ENCODE assay signal across 16 cellular contexts in genomic region chr11:110947100-110947499, GRCh38.
DNase-seq lines count a peak whose midpoint lies in the region; ATAC-seq and TF ChIP-seq lines count a peak whose summit lies in the region.
"Had no signal": no experiment of that assay in that cellular context is flagged by ENCODE, and none has a peak within 500 bp of the region (broad histone marks: within the 10 kb centered on the region; RNA-seq: fewer than 3 reads in every experiment).

No MANE protein-coding gene starts in this region.

- TF ChIP-seq POLR2A in sigmoid colon (IDR thresholded peaks at IDR 0.05) = no peak

- no TSS peak for BruUV-seq in A673 (replicated peaks; lab: Mats Ljungman, UMichigan)

- H3K36me3 ChIP-seq in A673 (ENCODE audit: insufficient read depth, low read length, poor library complexity, severe bottlenecking) (no peaks in the 10 kb centered on the region), left ventricle myocardium inferior (no peaks in the 10 kb centered on the region), sigmoid colon (no peaks in the 10 kb centered on the region)
- H3K36me3 ChIP-seq: BLaER1 treated with 17β-estradiol and CSF1 and Interleukin-3, amounts not matched to agents 10 nM and 100 nM had no signal

- intact Hi-C loops in A673 (cut with micrococcal nuclease; ENCODE audit: unreplicated experiment) (no loop called here), left ventricle myocardium inferior (cut with micrococcal nuclease) (no loop called here), sigmoid colon (cut with DNase I) (no loop called here)

- H3K4me1 ChIP-seq in A673 (ENCODE audit: insufficient read depth, low read length, poor library complexity, severe bottlenecking) (no peaks in the 10 kb centered on the region), left ventricle myocardium inferior (no peaks in the 10 kb centered on the region), sigmoid colon (no peaks in the 10 kb centered on the region)
- H3K4me1 ChIP-seq: A549; BLaER1 treated with 17β-estradiol and CSF1 and Interleukin-3, amounts not matched to agents 10 nM and 100 nM had no signal

- DNase-seq in A673 (ENCODE audit: low spot score) (peak; percentile 12), NCI-H526 treated with DMSO at 0.1 percent for 48 hours (lab: John Stamatoyannopoulos, UW) (peak; percentile 60), left ventricle myocardium inferior (peak; percentile 25), sigmoid colon (peak; percentile 65), AG08395 (ENCODE audit: low spot score) (no peak), G401 (ENCODE audit: low spot score) (no peak)
- DNase-seq: CD8-positive, alpha-beta T cell; H7; HFFc6; KG1; NCI-H1417 treated with DMSO at 0.1 percent for 48 hours; NCI-H1930 had no signal

- TF ChIP-seq CTCF in A673 (conservative IDR thresholded peaks at IDR 0.05; ENCODE audit: low read depth, low read length) (no peak), left ventricle myocardium inferior (IDR thresholded peaks at IDR 0.05; ENCODE audit: borderline replicate concordance) (no peak), sigmoid colon (IDR thresholded peaks at IDR 0.05) (no peak)

- H3K27ac ChIP-seq in A673 (ENCODE audit: low read depth, low read length, poor library complexity, severe bottlenecking) (no peak overlapping the region), left ventricle myocardium inferior (replicated peaks) (no peak overlapping the region), sigmoid colon (peak overlapping the region in 2 of 4 donors; percentile 3 to 17)
- H3K27ac ChIP-seq: A549; BLaER1 treated with 17β-estradiol and CSF1 and Interleukin-3, amounts not matched to agents 10 nM and 100 nM had no signal

- 78 to 88% methylated on average over 3 of the region's 3 CpGs for WGBS in sigmoid colon, 2 donors

- H3K9me3 ChIP-seq in A673 (ENCODE audit: low read depth, low read length, poor library complexity, severe bottlenecking) (no peaks in the 10 kb centered on the region), left ventricle myocardium inferior (replicated peaks) (no peaks in the 10 kb centered on the region), sigmoid colon (no peaks in the 10 kb centered on the region)
- H3K9me3 ChIP-seq: A549 had no signal

- H3K4me3 ChIP-seq in A673 (ENCODE audit: low read depth, low read length, poor library complexity, severe bottlenecking) (no peak overlapping the region), left ventricle myocardium inferior (no peak overlapping the region), sigmoid colon (no peak overlapping the region)
- H3K4me3 ChIP-seq: A549; BLaER1 treated with 17β-estradiol and CSF1 and Interleukin-3, amounts not matched to agents 10 nM and 100 nM had no signal

- in situ Hi-C loops in G401 (cut with HindIII; ENCODE audit: low sequenced_read_pairs) = no loop called here

- no peaks in the 10 kb centered on the region for H3K27me3 ChIP-seq in A673 (replicated peaks; ENCODE audit: insufficient read depth, low read depth, low read length, poor library complexity)
- H3K27me3 ChIP-seq in left ventricle myocardium inferior (ENCODE audit: low read depth) = peaks cover 11% of the 10 kb centered on the region
- no peaks in the 10 kb centered on the region for H3K27me3 ChIP-seq in sigmoid colon
- H3K27me3 ChIP-seq: BLaER1 treated with 17β-estradiol and CSF1 and Interleukin-3, amounts not matched to agents 10 nM and 100 nM had no signal

- no peak for ATAC-seq in GM18520 (IDR thresholded peaks at IDR 0.05; ENCODE audit: unreplicated experiment)
- ATAC-seq: A549; CD8-positive, alpha-beta T cell; Panc1 had no signal

- POLR2A ChIA-PET in A673 (lab: Charles Lee; ENCODE audit: low non-redundant PET) = no interaction called here

- no peak for TF ChIP-seq EP300 in sigmoid colon (IDR thresholded peaks at IDR 0.05)

- CTCF ChIA-PET in A673 (lab: Charles Lee) = no interaction called here

Comparison
In these comparisons a context has a peak if more than half of its experiments do, and no peak if none do; other contexts are left out.
1. DNase-seq: peak in A673 (single experiment), NCI-H526 treated with DMSO at 0.1 percent for 48 hours (single experiment), left ventricle myocardium inferior (single experiment) and sigmoid colon (single experiment); none in AG08395 (single experiment) and G401 (single experiment).